ENCODE assay signal across 16 cellular contexts in the genomic region with DNA sequence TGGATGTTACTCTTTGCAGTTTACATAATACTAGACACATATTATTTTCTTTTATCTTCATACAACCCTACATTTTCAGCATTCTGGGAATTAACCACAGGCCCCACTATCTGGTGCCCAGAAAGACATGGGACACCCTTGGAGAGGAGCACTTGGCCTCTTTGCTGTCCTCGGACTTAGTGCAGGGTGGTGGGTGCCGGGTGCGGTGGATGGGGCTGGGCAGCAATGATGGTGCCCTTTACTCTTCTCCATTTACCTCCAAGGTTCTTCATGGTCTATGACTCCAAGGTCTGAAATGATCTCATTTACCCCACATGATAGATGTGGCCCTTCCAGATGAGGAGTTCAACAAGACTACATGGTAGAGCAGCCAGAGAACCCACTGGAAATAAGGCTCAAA. TPM values are rescaled to one million over a fixed set of nuclear protein-coding genes. Genes with fewer than 3 reads are reported as not detected.
DNase-seq lines count a peak whose midpoint lies in the region; ATAC-seq and TF ChIP-seq lines count a peak whose summit lies in the region.
"Had no signal": no experiment of that assay in that cellular context is flagged by ENCODE, and none has a peak within 500 bp of the region (broad histone marks: within the 10 kb centered on the region; RNA-seq: fewer than 3 reads in every experiment).

No MANE protein-coding gene starts in this region.

- H3K4me3 ChIP-seq in HUES6 (ENCODE audit: low read depth, low read length) (no peak overlapping the region), ascending aorta (no peak overlapping the region), thoracic aorta (no peak overlapping the region)
- H3K4me3 ChIP-seq: psoas muscle, upper lobe of right lung had no signal

- H3K4me1 ChIP-seq in HUES6 (ENCODE audit: control insufficient read depth, insufficient read depth, low read length): peaks cover 18% of the 10 kb centered on the region
- H3K4me1 ChIP-seq in ascending aorta: peaks cover 10 to 26% of the 10 kb centered on the region in 2 donors
- peaks cover 12 to 40% of the 10 kb centered on the region in 2 donors for H3K4me1 ChIP-seq in thoracic aorta (ENCODE audit: control insufficient read depth in 1 of 2, low read depth in 2 of 2)

- H3K27ac ChIP-seq in HUES6 (ENCODE audit: low read depth, low read length) (peak overlapping the region; percentile 47; the same call in 1 of the 2 replicates), ascending aorta (peak overlapping the region; percentile 78 to 87), thoracic aorta (peak overlapping the region; percentile 75 to 91)
- H3K27ac ChIP-seq: psoas muscle had no signal

- DNase-seq in ascending aorta (ENCODE audit: low spot score in 2 of 2): no peak
- peak; percentile 12 for DNase-seq in glomerular visceral epithelial cell (ENCODE audit: extremely low spot score)
- no peak for DNase-seq in thoracic aorta (ENCODE audit: low spot score)
- no peak for DNase-seq in activated CD4-positive, alpha-beta T cell treated with anti-CD3 and anti-CD28 coated beads, Interleukin-2, amount 50 U/mL, for 48 hours
- DNase-seq in stimulated activated CD4-positive, alpha-beta T cell treated with anti-CD3 and anti-CD28 coated beads, Interleukin-12 subunit alpha, Interleukin-12 subunit beta, amount 100 ng/mL, for 4 hours: no peak
- DNase-seq: activated CD8-positive, alpha-beta memory T cell treated with anti-CD3 and anti-CD28 coated beads, Interleukin-2, amount 10 ng/mL, durations not matched to agents 7 days and 5 days; DND-41; NCI-H1105; NCI-H2081 treated with DMSO at 0.1 percent for 48 hours; NCI-H510A treated with DMSO at 0.1 percent for 48 hours; psoas muscle; RPMI8226; stimulated activated CD4-positive, alpha-beta T cell treated with anti-CD3 and anti-CD28 coated beads, Interleukin-4, amount 100 ng/mL, for 24 hours; upper lobe of right lung had no signal

- H3K36me3 ChIP-seq in HUES6 (ENCODE audit: control insufficient read depth, insufficient read depth, low read length) (no peaks in the 10 kb centered on the region), ascending aorta (no peaks in the 10 kb centered on the region), thoracic aorta (no peaks in the 10 kb centered on the region)
- H3K36me3 ChIP-seq: upper lobe of right lung had no signal

- no peak overlapping the region for H3K9ac ChIP-seq in HUES6 (ENCODE audit: low read length)

- TF ChIP-seq CTCF in ascending aorta (IDR thresholded peaks at IDR 0.05): no peak
- no peak for TF ChIP-seq CTCF in thoracic aorta (IDR thresholded peaks at IDR 0.05)

- H3K9me3 ChIP-seq in HUES6 (ENCODE audit: control insufficient read depth, insufficient read depth, low read depth, low read length) (peaks cover 10% of the 10 kb centered on the region; the same call in 1 of the 2 replicates), ascending aorta (no peaks in the 10 kb centered on the region), thoracic aorta (no peaks in the 10 kb centered on the region)
- H3K9me3 ChIP-seq: psoas muscle, upper lobe of right lung had no signal

- no peaks in the 10 kb centered on the region for H3K27me3 ChIP-seq in HUES6 (ENCODE audit: control insufficient read depth, insufficient read depth, low read length)
- no peaks in the 10 kb centered on the region for H3K27me3 ChIP-seq in ascending aorta
- no peaks in the 10 kb centered on the region for H3K27me3 ChIP-seq in thoracic aorta (replicated peaks; ENCODE audit: insufficient read depth)
- H3K27me3 ChIP-seq: upper lobe of right lung had no signal

- ATAC-seq in thoracic aorta (ENCODE audit: insufficient number of reproducible peaks, low FRiP score, low read depth) (no peak), HG03342 (IDR thresholded peaks at IDR 0.05; ENCODE audit: unreplicated experiment) (no peak)
- ATAC-seq: activated CD8-positive, alpha-beta memory T cell treated with anti-CD3 and anti-CD28 coated beads, Interleukin-2, amount 10 ng/mL, durations not matched to agents 7 days and 5 days had no signal

- intact Hi-C loops in ascending aorta (cut with DNase I): loop anchor here (5.0 kb wide), 2 partner anchors 315 to 625 kb away; no protein-coding TSS in a partner anchor

RNA-seq across cellular contexts. Expression of gene IGFBP3, which starts 56.2 kb away (rescaled TPM):
- total RNA-seq in ascending aorta (763 TPM), thoracic aorta (1,000 to 10,000 TPM in 1 of 2 donors, 100 to 1,000 TPM in 1; 884 to 1,323 TPM)
